In genomic region chr10:98208925-98209324, GRCh38 we compare ENCODE assay signal across 18 cellular contexts. TPM values are rescaled to one million over a fixed set of nuclear protein-coding genes. Genes with fewer than 3 reads are reported as not detected.
"Had no signal": no experiment of that assay in that cellular context is flagged by ENCODE, and none has a peak within 500 bp of the region (broad histone marks: within the 10 kb centered on the region; RNA-seq: fewer than 3 reads in every experiment).

No MANE protein-coding gene starts in this region.

- H3K27ac ChIP-seq: cardiac muscle cell, lower lobe of right lung, tibial artery had no signal

- H3K4me3 Mint-ChIP-seq: activated B cell treated with CpG ODN at 0.5 μM for 24 hours; activated CD4-positive, alpha-beta memory T cell treated with anti-CD3 and anti-CD28 coated beads for 36 hours; activated naive CD8-positive, alpha-beta T cell treated with anti-CD3 and anti-CD28 coated beads, Interleukin-2, amount 50 U/mL, for 24 hours; natural killer cell had no signal

- H3K27me3 ChIP-seq: cardiac muscle cell, tibial artery had no signal

- H3K9me3 ChIP-seq: lower lobe of right lung, tibial artery had no signal

- H3K4me1 ChIP-seq: lower lobe of right lung had no signal

- H3K27me3 Mint-ChIP-seq: activated B cell treated with CpG ODN at 0.5 μM for 24 hours; activated CD4-positive, alpha-beta memory T cell treated with anti-CD3 and anti-CD28 coated beads for 36 hours; activated naive CD8-positive, alpha-beta T cell treated with anti-CD3 and anti-CD28 coated beads, Interleukin-2, amount 50 U/mL, for 24 hours; progenitor cell of endocrine pancreas had no signal

- H3K27ac Mint-ChIP-seq: activated B cell treated with CpG ODN at 0.5 μM for 24 hours; activated CD4-positive, alpha-beta memory T cell treated with anti-CD3 and anti-CD28 coated beads for 36 hours; activated naive CD8-positive, alpha-beta T cell treated with anti-CD3 and anti-CD28 coated beads, Interleukin-2, amount 50 U/mL, for 24 hours; progenitor cell of endocrine pancreas had no signal

- ATAC-seq: activated naive CD8-positive, alpha-beta T cell treated with anti-CD3 and anti-CD28 coated beads, Interleukin-2, amount 50 U/mL, for 24 hours; lower lobe of right lung; natural killer cell; stimulated activated naive CD8-positive, alpha-beta T cell treated with anti-CD3 and anti-CD28 coated beads, Interleukin-15, Interleukin-2, amounts not matched to agents 100 U/mL and 50 U/mL, for 24 hours had no signal

- H3K9me3 Mint-ChIP-seq: activated B cell treated with CpG ODN at 0.5 μM for 24 hours; activated CD4-positive, alpha-beta memory T cell treated with anti-CD3 and anti-CD28 coated beads for 36 hours; activated naive CD8-positive, alpha-beta T cell treated with anti-CD3 and anti-CD28 coated beads, Interleukin-2, amount 50 U/mL, for 24 hours; natural killer cell had no signal

- H3K4me3 ChIP-seq: cardiac muscle cell, lower lobe of right lung, tibial artery had no signal

- DNase-seq: activated B cell treated with CpG ODN at 0.5 μM for 24 hours; activated CD4-positive, alpha-beta memory T cell treated with anti-CD3 and anti-CD28 coated beads for 36 hours; activated CD4-positive, alpha-beta T cell treated with anti-CD3 and anti-CD28 coated beads for 4 hours; activated gamma-delta T cell; activated naive CD4-positive, alpha-beta T cell treated with anti-CD3 and anti-CD28 coated beads, Interleukin-2, amount 50 U/mL, for 16 hours; activated naive CD8-positive, alpha-beta T cell treated with anti-CD3 and anti-CD28 coated beads, Interleukin-2, amount 50 U/mL, for 24 hours; cortex of kidney; foreskin fibroblast; lower lobe of right lung; natural killer cell; retina; stimulated activated CD4-positive, alpha-beta T cell treated with anti-CD3 and anti-CD28 coated beads, Interleukin-4, amount 100 ng/mL, for 24 hours; stimulated activated naive CD8-positive, alpha-beta T cell treated with anti-CD3 and anti-CD28 coated beads, Interleukin-15, Interleukin-2, amounts not matched to agents 100 U/mL and 50 U/mL, for 24 hours; T1000; tibial artery had no signal

RNA-seq across cellular contexts. Expression of gene LOXL4, which starts 59.1 kb away (rescaled TPM):
- total RNA-seq: activated B cell treated with CpG ODN at 0.5 μM for 24 hours; activated CD4-positive, alpha-beta memory T cell treated with anti-CD3 and anti-CD28 coated beads for 36 hours; T-helper 1 cell treated with Interleukin-12 subunit alpha and Interleukin-12 subunit beta and Interleukin-4 antibody, amounts not matched to agents 30 ng/mL and 1 ng/mL, for 36 hours had no signal
